In genomic region chr1:29043270-29043971, GRCh38 we compare ENCODE assay signal across 20 cellular contexts.
A peak's percentile ranks its signal among the peaks of the same experiment; 100 is the strongest.
DNase-seq lines count a peak whose midpoint lies in the region; ATAC-seq lines count a peak whose summit lies in the region.
"Had no signal": no experiment of that assay in that cellular context is flagged by ENCODE, and none has a peak within 500 bp of the region (broad histone marks: within the 10 kb centered on the region; RNA-seq: fewer than 3 reads in every experiment).

No MANE protein-coding gene starts in this region.

- H3K56ac ChIP-seq in mesendoderm (ENCODE audit: low read length): no peak overlapping the region

- peaks cover 14% of the 10 kb centered on the region for H3K4me1 ChIP-seq in adipocyte (ENCODE audit: control insufficient read depth, insufficient read depth, low read length)
- no peaks in the 10 kb centered on the region for H3K4me1 ChIP-seq in mesendoderm (ENCODE audit: control insufficient read depth, low read depth, low read length)
- H3K4me1 ChIP-seq: ascending aorta, Caco-2, colonic mucosa, suprapubic skin had no signal

- H3K4me3 ChIP-seq in adipocyte (ENCODE audit: low read length) (peak overlapping the region; percentile 53), mesendoderm (ENCODE audit: low read length) (no peak overlapping the region)
- H3K4me3 ChIP-seq: ascending aorta, colonic mucosa, gastroesophageal sphincter, suprapubic skin had no signal

- H3K9ac ChIP-seq in adipocyte (ENCODE audit: low read length) (peak overlapping the region; percentile 37), mesendoderm (ENCODE audit: low read length) (no peak overlapping the region)

- H4K5ac ChIP-seq in mesendoderm (ENCODE audit: low read length): no peak overlapping the region

- no peak for ATAC-seq in stimulated activated naive CD8-positive, alpha-beta T cell treated with anti-CD3 and anti-CD28 coated beads, Interleukin-15, amount 100 ng/mL, for 72 hours
- ATAC-seq in GM19467 (IDR thresholded peaks at IDR 0.05; ENCODE audit: unreplicated experiment): no peak
- ATAC-seq in sciatic nerve: no peak
- ATAC-seq: gastroesophageal sphincter; natural killer cell treated with Interleukin-12 subunit alpha and Interleukin-12 subunit beta and Interleukin-15 and Interleukin-18, amount 100 ng/mL, for 72 hours had no signal

- H3K18ac ChIP-seq in mesendoderm (ENCODE audit: low read length): no peak overlapping the region

- no peak overlapping the region for H2BK120ac ChIP-seq in mesendoderm (ENCODE audit: low read depth, low read length)

- no peaks in the 10 kb centered on the region for H3K36me3 ChIP-seq in adipocyte (ENCODE audit: control insufficient read depth, insufficient read depth, low read length, severe bottlenecking)
- no peaks in the 10 kb centered on the region for H3K36me3 ChIP-seq in mesendoderm (ENCODE audit: control insufficient read depth, insufficient read depth, low read length)
- H3K36me3 ChIP-seq: colonic mucosa had no signal

- H3K4me3 Mint-ChIP-seq in stimulated activated naive CD8-positive, alpha-beta T cell treated with anti-CD3 and anti-CD28 coated beads, Interleukin-15, Interleukin-2, amounts not matched to agents 100 ng/mL and 50 ng/mL, for 24 hours: no peak overlapping the region
- H3K4me3 Mint-ChIP-seq in stimulated activated naive CD8-positive, alpha-beta T cell treated with anti-CD3 and anti-CD28 coated beads, Interleukin-15, amount 100 ng/mL, for 72 hours: no peak overlapping the region
- H3K4me3 Mint-ChIP-seq: activated CD4-positive, alpha-beta T cell treated with anti-CD3 and anti-CD28 coated beads, Interleukin-2, amount 10 ng/mL, durations not matched to agents 24 days and 14 days; H9; natural killer cell treated with Interleukin-12 subunit alpha and Interleukin-12 subunit beta and Interleukin-15 and Interleukin-18, amount 100 ng/mL, for 72 hours had no signal

- no peak overlapping the region for H3K27ac ChIP-seq in mesendoderm (ENCODE audit: low read depth, low read length)
- H3K27ac ChIP-seq: ascending aorta, colonic mucosa, suprapubic skin had no signal

- peaks cover 36% of the 10 kb centered on the region for H3K4me1 Mint-ChIP-seq in stimulated activated naive CD8-positive, alpha-beta T cell treated with anti-CD3 and anti-CD28 coated beads, Interleukin-15, Interleukin-2, amounts not matched to agents 100 ng/mL and 50 ng/mL, for 24 hours (ENCODE audit: low read depth)
- peaks cover 25% of the 10 kb centered on the region for H3K4me1 Mint-ChIP-seq in stimulated activated naive CD8-positive, alpha-beta T cell treated with anti-CD3 and anti-CD28 coated beads, Interleukin-15, amount 100 ng/mL, for 72 hours
- H3K4me1 Mint-ChIP-seq: H9 had no signal

- no peaks in the 10 kb centered on the region for H3K79me2 ChIP-seq in mesendoderm (ENCODE audit: control insufficient read depth, insufficient read depth, low read length)

- no peak overlapping the region for H2BK5ac ChIP-seq in mesendoderm (ENCODE audit: low read length)

- DNase-seq in stimulated activated naive CD8-positive, alpha-beta T cell treated with anti-CD3 and anti-CD28 coated beads, Interleukin-15, amount 100 ng/mL, for 72 hours: no peak
- DNase-seq in adipocyte (ENCODE audit: low read depth) (peak; percentile 4), mesendoderm (no peak), NCI-H1105 (lab: John Stamatoyannopoulos, UW) (no peak), sciatic nerve (ENCODE audit: low spot score) (no peak), NCI-H82 (lab: John Stamatoyannopoulos, UW) (no peak)
- DNase-seq: activated CD4-positive, alpha-beta T cell treated with anti-CD3 and anti-CD28 coated beads, Interleukin-2, amount 10 ng/mL, durations not matched to agents 24 days and 14 days; AML-193; Caco-2; colonic mucosa; H9; Kasumi-1; NCI-H1417 treated with DMSO at 0.1 percent for 48 hours; NCI-H226 had no signal

- H3K36me3 Mint-ChIP-seq in stimulated activated naive CD8-positive, alpha-beta T cell treated with anti-CD3 and anti-CD28 coated beads, Interleukin-15, Interleukin-2, amounts not matched to agents 100 ng/mL and 50 ng/mL, for 24 hours (ENCODE audit: low read depth): peaks cover 34% of the 10 kb centered on the region
- H3K36me3 Mint-ChIP-seq: natural killer cell treated with Interleukin-12 subunit alpha and Interleukin-12 subunit beta and Interleukin-15 and Interleukin-18, amount 100 ng/mL, for 72 hours had no signal

- no peaks in the 10 kb centered on the region for H3K27me3 Mint-ChIP-seq in stimulated activated naive CD8-positive, alpha-beta T cell treated with anti-CD3 and anti-CD28 coated beads, Interleukin-15, Interleukin-2, amounts not matched to agents 100 ng/mL and 50 ng/mL, for 24 hours
- H3K27me3 Mint-ChIP-seq in stimulated activated naive CD8-positive, alpha-beta T cell treated with anti-CD3 and anti-CD28 coated beads, Interleukin-15, amount 100 ng/mL, for 72 hours: no peaks in the 10 kb centered on the region
- H3K27me3 Mint-ChIP-seq: activated CD4-positive, alpha-beta T cell treated with anti-CD3 and anti-CD28 coated beads, Interleukin-2, amount 10 ng/mL, durations not matched to agents 24 days and 14 days; natural killer cell treated with Interleukin-12 subunit alpha and Interleukin-12 subunit beta and Interleukin-15 and Interleukin-18, amount 100 ng/mL, for 72 hours had no signal

- intact Hi-C loops in sciatic nerve (cut with DNase I): no loop called here

- H3K23ac ChIP-seq in mesendoderm (ENCODE audit: low read length): peak overlapping the region; percentile 30

- H3K4me2 ChIP-seq in mesendoderm (ENCODE audit: low read length): no peak overlapping the region

- H4K8ac ChIP-seq in mesendoderm (ENCODE audit: low read depth, low read length): no peak overlapping the region

- no peak overlapping the region for H2AK5ac ChIP-seq in mesendoderm (ENCODE audit: low read length)

- peak overlapping the region; percentile 85 for H3K27ac Mint-ChIP-seq in stimulated activated naive CD8-positive, alpha-beta T cell treated with anti-CD3 and anti-CD28 coated beads, Interleukin-15, Interleukin-2, amounts not matched to agents 100 ng/mL and 50 ng/mL, for 24 hours
- H3K27ac Mint-ChIP-seq in stimulated activated naive CD8-positive, alpha-beta T cell treated with anti-CD3 and anti-CD28 coated beads, Interleukin-15, amount 100 ng/mL, for 72 hours: no peak overlapping the region
- H3K27ac Mint-ChIP-seq: activated CD4-positive, alpha-beta T cell treated with anti-CD3 and anti-CD28 coated beads, Interleukin-2, amount 10 ng/mL, durations not matched to agents 24 days and 14 days; H9 had no signal

- H3K79me1 ChIP-seq in mesendoderm (ENCODE audit: low read length): no peaks in the 10 kb centered on the region

- WGBS in mesendoderm (ENCODE audit: extremely low coverage, insufficient coverage, low lambda C conversion rate): no CpG with 5 or more reads among the region's 6 CpGs

- no peak overlapping the region for H2BK15ac ChIP-seq in mesendoderm (replicated peaks; ENCODE audit: low read depth)

- H3K27me3 ChIP-seq in adipocyte (replicated peaks; ENCODE audit: control insufficient read depth, insufficient read depth, low read length) (no peaks in the 10 kb centered on the region), mesendoderm (ENCODE audit: insufficient read depth, low read length, poor library complexity) (no peaks in the 10 kb centered on the region)
- H3K27me3 ChIP-seq: ascending aorta, colonic mucosa, gastroesophageal sphincter, suprapubic skin had no signal

- no peaks in the 10 kb centered on the region for H3K9me3 Mint-ChIP-seq in stimulated activated naive CD8-positive, alpha-beta T cell treated with anti-CD3 and anti-CD28 coated beads, Interleukin-15, Interleukin-2, amounts not matched to agents 100 ng/mL and 50 ng/mL, for 24 hours
- H3K9me3 Mint-ChIP-seq in stimulated activated naive CD8-positive, alpha-beta T cell treated with anti-CD3 and anti-CD28 coated beads, Interleukin-15, amount 100 ng/mL, for 72 hours: no peaks in the 10 kb centered on the region
- H3K9me3 Mint-ChIP-seq: activated CD4-positive, alpha-beta T cell treated with anti-CD3 and anti-CD28 coated beads, Interleukin-2, amount 10 ng/mL, durations not matched to agents 24 days and 14 days; natural killer cell treated with Interleukin-12 subunit alpha and Interleukin-12 subunit beta and Interleukin-15 and Interleukin-18, amount 100 ng/mL, for 72 hours had no signal

- no peaks in the 10 kb centered on the region for H3K9me3 ChIP-seq in adipocyte (ENCODE audit: control insufficient read depth, low read length)
- H3K9me3 ChIP-seq: ascending aorta, Caco-2, colonic mucosa, gastroesophageal sphincter, suprapubic skin had no signal

- no peak overlapping the region for H3K4ac ChIP-seq in mesendoderm (ENCODE audit: low read depth, low read length)
